In genomic region chr1:109918077-109918606, GRCh38 we compare ENCODE assay signal across 1 cellular context.
A peak's percentile ranks its signal among the peaks of the same experiment; 100 is the strongest.
TF ChIP-seq lines count a peak whose summit lies in the region.

No MANE protein-coding gene starts in this region.

TF ChIP-seq in K562, 482 proteins besides CTCF, POLR2A, EP300 and RAD21 (continued from another document and continues in another):
- no peak for TF ChIP-seq REST (CRISPR knock-in tag; IDR thresholded peaks at IDR 0.05; ENCODE audit: low read depth)
- peak; percentile 14; the same call in 1 of the 2 replicates for TF ChIP-seq ZNF239 (CRISPR knock-in tag; IDR thresholded peaks at IDR 0.05)
- TF ChIP-seq BMI1 (IDR thresholded peaks at IDR 0.05; ENCODE audit: low read length), result no peak
- no peak for TF ChIP-seq POU5F1 (IDR thresholded peaks at IDR 0.05; ENCODE audit: borderline replicate concordance, low read depth, low read length, partially characterized antibody)
- peak; percentile 99 for TF ChIP-seq ARID1B (IDR thresholded peaks at IDR 0.05)
- TF ChIP-seq ZNF766 (CRISPR knock-in tag; conservative IDR thresholded peaks at IDR 0.05), result peak; percentile 74; the same call in 1 of the 2 replicates
- TF ChIP-seq IRF2 (CRISPR knock-in tag; IDR thresholded peaks at IDR 0.05), result no peak
- no peak for TF ChIP-seq KLF10 (CRISPR knock-in tag; IDR thresholded peaks at IDR 0.05)
- no peak for TF ChIP-seq IFI16 (CRISPR knock-in tag; IDR thresholded peaks at IDR 0.05)
- peak; percentile 44; the same call in 1 of the 2 replicates for TF ChIP-seq SP1 (CRISPR knock-in tag; IDR thresholded peaks at IDR 0.05)
- TF ChIP-seq SETDB1 (IDR thresholded peaks at IDR 0.05; ENCODE audit: low read length), result peak; percentile 17
- TF ChIP-seq ZBTB17 (CRISPR knock-in tag; IDR thresholded peaks at IDR 0.05), result 0 out of 2 replicates have a peak, but pooled peaks have one; percentile 38
- TF ChIP-seq HINFP (tag; conservative IDR thresholded peaks at IDR 0.05; ENCODE audit: low read depth), result no peak
- no peak for TF ChIP-seq MECOM (CRISPR knock-in tag; IDR thresholded peaks at IDR 0.05)
- TF ChIP-seq ZNF3 (CRISPR knock-in tag; IDR thresholded peaks at IDR 0.05), result no peak
- peak in 1 of 2 experiments; percentile 71; a peak in 2 of 4 replicates for TF ChIP-seq ZNF639 (CRISPR knock-in tag; conservative IDR thresholded peaks at IDR 0.05 in 1 of 2, IDR thresholded peaks at IDR 0.05 in 1 of 2)
- TF ChIP-seq LCOR (CRISPR knock-in tag; IDR thresholded peaks at IDR 0.05), result peak; percentile 96
- TF ChIP-seq FOXJ2 (tag; IDR thresholded peaks at IDR 0.05), result no peak
- TF ChIP-seq CBFA2T2 (conservative IDR thresholded peaks at IDR 0.05), result peak; percentile 98
- peak; percentile 50; the same call in 1 of the 2 replicates for TF ChIP-seq ATF3 (IDR thresholded peaks at IDR 0.05)
- 0 out of 2 replicates have a peak, but pooled peaks have one; percentile 71 for TF ChIP-seq ATF3 (CRISPR knock-in tag; conservative IDR thresholded peaks at IDR 0.05)
- no peak for TF ChIP-seq E2F1 (CRISPR knock-in tag; IDR thresholded peaks at IDR 0.05)
- 0 out of 2 replicates have a peak, but pooled peaks have one; percentile 41 for TF ChIP-seq SREBF1 (IDR thresholded peaks at IDR 0.05; ENCODE audit: borderline replicate concordance, low read depth, low read length)
- TF ChIP-seq FUS (optimal IDR thresholded peaks at IDR 0.05; ENCODE audit: low read depth, low read length), result no peak
- TF ChIP-seq GTF2F1 (IDR thresholded peaks at IDR 0.05; ENCODE audit: low read depth, low read length), result no peak
- peak; percentile 88 to 98 for TF ChIP-seq RCOR1 (IDR thresholded peaks at IDR 0.05; ENCODE audit: borderline replicate concordance in 1 of 2, low read depth in 2 of 2, low read length in 2 of 2)
- TF ChIP-seq E2F5 (CRISPR knock-in tag; IDR thresholded peaks at IDR 0.05), result no peak
- TF ChIP-seq ZBTB49 (CRISPR knock-in tag; IDR thresholded peaks at IDR 0.05; ENCODE audit: borderline replicate concordance), result no peak
- TF ChIP-seq EP400 (IDR thresholded peaks at IDR 0.05), result peak; percentile 89
- no peak for TF ChIP-seq ID3 (CRISPR knock-in tag; IDR thresholded peaks at IDR 0.05)
- TF ChIP-seq ID3 (tag; IDR thresholded peaks at IDR 0.05), result peak; percentile 77
- peak; percentile 97 for TF ChIP-seq SMARCE1 (IDR thresholded peaks at IDR 0.05)
- TF ChIP-seq ETS1 (conservative IDR thresholded peaks at IDR 0.05; ENCODE audit: control insufficient read depth, low read depth, low read length), result no peak
- TF ChIP-seq GABPB1 (CRISPR knock-in tag; IDR thresholded peaks at IDR 0.05), result peak; percentile 58; the same call in 1 of the 2 replicates
- TF ChIP-seq ATF1 (CRISPR knock-in tag; IDR thresholded peaks at IDR 0.05), result no peak
- peak; percentile 25 for TF ChIP-seq ATF1 (tag; IDR thresholded peaks at IDR 0.05)
- TF ChIP-seq KDM5B (IDR thresholded peaks at IDR 0.05; ENCODE audit: insufficient replicate concordance, low read depth, low read length), result no peak
- TF ChIP-seq ZNF583 (CRISPR knock-in tag; IDR thresholded peaks at IDR 0.05), result peak; percentile 79; the same call in 1 of the 2 replicates
- TF ChIP-seq ERF (CRISPR knock-in tag; IDR thresholded peaks at IDR 0.05), result no peak
- TF ChIP-seq AFF4 (CRISPR knock-in tag; IDR thresholded peaks at IDR 0.05), result 0 out of 2 replicates have a peak, but pooled peaks have one; percentile 73
- peak in 1 of 3 experiments; percentile 20 for TF ChIP-seq YY1 (IDR thresholded peaks at IDR 0.05; ENCODE audit: borderline replicate concordance in 1 of 3, control insufficient read depth in 1 of 3, extremely low read depth in 1 of 3, insufficient read depth in 3 of 3, insufficient read length in 1 of 3, insufficient replicate concordance in 2 of 3, low read depth in 1 of 3, low read length in 2 of 3)
- TF ChIP-seq TSC22D4 (tag; IDR thresholded peaks at IDR 0.05), result no peak
- no peak for TF ChIP-seq TCF15 (CRISPR knock-in tag; IDR thresholded peaks at IDR 0.05)
- TF ChIP-seq CREM (IDR thresholded peaks at IDR 0.05; ENCODE audit: low read depth), result peak; percentile 69
- TF ChIP-seq ADNP (tag; IDR thresholded peaks at IDR 0.05), result no peak
- TF ChIP-seq ZNF76 (CRISPR knock-in tag; IDR thresholded peaks at IDR 0.05; ENCODE audit: borderline replicate concordance), result no peak
- TF ChIP-seq SMARCA4 (IDR thresholded peaks at IDR 0.05), result peak; percentile 98
- no peak for TF ChIP-seq HNRNPH1 (optimal IDR thresholded peaks at IDR 0.05; ENCODE audit: low read depth, low read length)
